In genomic region chr20:38890497-38890818, GRCh38 we compare ENCODE assay signal across 14 cellular contexts. TPM values are rescaled to one million over a fixed set of nuclear protein-coding genes. Genes with fewer than 3 reads are reported as not detected.
DNase-seq lines count a peak whose midpoint lies in the region; ATAC-seq and TF ChIP-seq lines count a peak whose summit lies in the region.
"Had no signal": no experiment of that assay in that cellular context is flagged by ENCODE, and none has a peak within 500 bp of the region (broad histone marks: within the 10 kb centered on the region; RNA-seq: fewer than 3 reads in every experiment).

No MANE protein-coding gene starts in this region.

- no peak overlapping the region for H3K4me2 ChIP-seq in PC-3 (ENCODE audit: low read length)

- H3K36me3 ChIP-seq in PC-3 (ENCODE audit: low read depth, low read length) (no peaks in the 10 kb centered on the region), uterus (no peaks in the 10 kb centered on the region)
- H3K36me3 ChIP-seq: SJSA1, thyroid gland had no signal

- CTCF ChIA-PET in PC-3 (lab: Charles Lee): interaction anchor here (0.6 kb wide), 1 partner anchor 113 kb away, joined by 7 read pairs; no protein-coding TSS in a partner anchor

- no peaks in the 10 kb centered on the region for H3K9me3 ChIP-seq in PC-3 (ENCODE audit: low read length)
- no peaks in the 10 kb centered on the region for H3K9me3 ChIP-seq in uterus
- H3K9me3 ChIP-seq: SJSA1, thyroid gland had no signal

- no peak for TF ChIP-seq POLR2A in uterus (IDR thresholded peaks at IDR 0.05)

- peak; percentile 19 for DNase-seq in activated T-cell treated with anti-CD3 and anti-CD28 coated beads, Interleukin-2, amount 50 U/mL, for 1 hour
- DNase-seq in activated T-cell treated with anti-CD3 and anti-CD28 coated beads for 4 hours: no peak
- DNase-seq in PC-3: peak; percentile 43
- DNase-seq in stimulated activated naive CD8-positive, alpha-beta T cell treated with anti-CD3 and anti-CD28 coated beads, Interleukin-15, Interleukin-2, amounts not matched to agents 100 U/mL and 50 U/mL, for 24 hours: peak; percentile 28
- no peak for DNase-seq in stimulated activated naive CD4-positive, alpha-beta T cell (lab: John Stamatoyannopoulos, UW)
- DNase-seq in uterus: no peak
- no peak for DNase-seq in NCI-H345 (lab: John Stamatoyannopoulos, UW)
- DNase-seq: effector memory CD4-positive, alpha-beta T cell; Karpas-422; thyroid gland had no signal

- H4K20me1 ChIP-seq in PC-3 (ENCODE audit: low read length): no peaks in the 10 kb centered on the region

- H3K9ac ChIP-seq in PC-3 (ENCODE audit: low read length): no peak overlapping the region

- TF ChIP-seq CTCF in PC-3 (conservative IDR thresholded peaks at IDR 0.05; ENCODE audit: low read depth, low read length): no peak
- TF ChIP-seq CTCF in uterus (IDR thresholded peaks at IDR 0.05): no peak

- H3K9me2 ChIP-seq in PC-3 (replicated peaks; ENCODE audit: low read length): no peaks in the 10 kb centered on the region

- POLR2A ChIA-PET in PC-3 (lab: Charles Lee; ENCODE audit: unreplicated experiment): no interaction called here

- H3F3A ChIP-seq in PC-3 (ENCODE audit: low read length, unreplicated experiment): no peaks in the 10 kb centered on the region

- intact Hi-C loops in PC-3 (cut with micrococcal nuclease) (loop anchor here (5.0 kb wide), 2 partner anchors 138 to 243 kb away; no protein-coding TSS in a partner anchor), uterus (cut with DNase I; ENCODE audit: low total_unique reads) (loop anchor here (10.0 kb wide), 1 partner anchor 86 kb away; the partner anchor contains the start of gene PPP1R16B)

- H2AFZ ChIP-seq in PC-3 (ENCODE audit: low read length): no peak overlapping the region

- ATAC-seq in PC-3: no peak
- peak; percentile 62 for ATAC-seq in stimulated activated naive CD8-positive, alpha-beta T cell treated with anti-CD3 and anti-CD28 coated beads, Interleukin-15, Interleukin-2, amounts not matched to agents 100 U/mL and 50 U/mL, for 24 hours
- ATAC-seq: foreskin keratinocyte had no signal

- no TSS peak for BruUV-seq in PC-3 (replicated peaks; lab: Mats Ljungman, UMichigan)

- H3K4me1 ChIP-seq in PC-3 (ENCODE audit: insufficient read depth, low read length): peaks cover 4% of the 10 kb centered on the region; the same call in 1 of the 2 replicates
- H3K4me1 ChIP-seq in uterus: peaks cover 0 to 3% of the 10 kb centered on the region in 2 donors
- H3K4me1 ChIP-seq: foreskin keratinocyte, SJSA1 had no signal

- no peak overlapping the region for H3K4me3 ChIP-seq in PC-3 (ENCODE audit: low read length)
- H3K4me3 ChIP-seq in uterus: no peak overlapping the region
- H3K4me3 ChIP-seq: SJSA1, skin epidermis, thyroid gland had no signal

- H3K27me3 ChIP-seq in PC-3 (ENCODE audit: low read length) (no peaks in the 10 kb centered on the region), uterus (no peaks in the 10 kb centered on the region)
- H3K27me3 ChIP-seq: thyroid gland had no signal

- no peaks in the 10 kb centered on the region for H3K79me2 ChIP-seq in PC-3 (ENCODE audit: low read length)

- H3K27ac ChIP-seq in PC-3 (ENCODE audit: low read length) (no peak overlapping the region), angular gyrus (ENCODE audit: low read depth, low read length) (peak overlapping the region; percentile 99), uterus (no peak overlapping the region)
- H3K27ac ChIP-seq: foreskin keratinocyte, SJSA1, skin epidermis, thyroid gland had no signal

RNA-seq across cellular contexts. Expression of gene FAM83D, which starts 35.8 kb away (rescaled TPM):
- total RNA-seq in PC-3 (2014; rRNA removed) (69.6 and 81.4 TPM in 2 replicates), uterus (10 to 100 TPM in 1 of 4 donors, under 1 TPM in 1, not detected in 2; 0.61 to 15.1 TPM)

Comparison
In these comparisons a context has a peak if more than half of its experiments do, and no peak if none do; other contexts are left out.
1. DNase-seq: peak in activated T-cell treated with anti-CD3 and anti-CD28 coated beads, Interleukin-2, amount 50 U/mL, for 1 hour (single experiment), PC-3 (single experiment) and stimulated activated naive CD8-positive, alpha-beta T cell treated with anti-CD3 and anti-CD28 coated beads, Interleukin-15, Interleukin-2, amounts not matched to agents 100 U/mL and 50 U/mL, for 24 hours (single experiment); none in activated T-cell treated with anti-CD3 and anti-CD28 coated beads for 4 hours (single experiment), stimulated activated naive CD4-positive, alpha-beta T cell (0 of 6), uterus (0 of 2) and NCI-H345 (single experiment).